14 cellular contexts compared by ENCODE assay signal in genomic region chr2:202165945-202166344, GRCh38.
"Had no signal": no experiment of that assay in that cellular context is flagged by ENCODE, and none has a peak within 500 bp of the region (broad histone marks: within the 10 kb centered on the region; RNA-seq: fewer than 3 reads in every experiment).

No MANE protein-coding gene starts in this region.

- H3K36me3 ChIP-seq: ascending aorta, cardiac muscle cell, tibial artery had no signal

- H3K27me3 ChIP-seq: ascending aorta, tibial artery had no signal

- H3K9me3 ChIP-seq: ascending aorta, tibial artery had no signal

- ATAC-seq: right cardiac atrium; stimulated activated effector memory CD8-positive, alpha-beta T cell treated with anti-CD3 and anti-CD28 coated beads, Interleukin-12 subunit alpha, Interleukin-12 subunit beta, amount 100 ng/mL, for 72 hours had no signal

- DNase-seq: activated CD4-positive, alpha-beta memory T cell treated with anti-CD3 and anti-CD28 coated beads for 36 hours; activated CD4-positive, alpha-beta T cell treated with anti-CD3 and anti-CD28 coated beads for 1 hour; activated naive CD8-positive, alpha-beta T cell treated with anti-CD3 and anti-CD28 coated beads, Interleukin-2, amount 10 ng/mL, durations not matched to agents 7 days and 5 days; activated T-cell treated with anti-CD3 and anti-CD28 coated beads, Interleukin-2, amount 50 U/mL, for 48 hours; glutamatergic neuron; naive B cell; posterior cingulate gyrus; right cardiac atrium; T-helper 9 cell; tibial artery had no signal

- H3K27ac ChIP-seq: ascending aorta, cardiac muscle cell, tibial artery had no signal

- H3K4me3 ChIP-seq: ascending aorta, cardiac muscle cell, lung, tibial artery had no signal
